In genomic region chr6:10837997-10838793, GRCh38 we compare ENCODE assay signal across 8 cellular contexts. TPM values are rescaled to one million over a fixed set of nuclear protein-coding genes. Genes with fewer than 3 reads are reported as not detected.
DNase-seq lines count a peak whose midpoint lies in the region; ATAC-seq and TF ChIP-seq lines count a peak whose summit lies in the region.

Gene MAK, minus strand, starts transcription at chr6:10838539. Its CDS starts 7,891 bp downstream, at chr6:10830648.

- peaks cover 0 to 14% (median 12%) of the 10 kb centered on the region in 4 donors for H3K4me1 ChIP-seq in Peyer's patch
- no peaks in the 10 kb centered on the region for H3K4me1 ChIP-seq in fibroblast of lung (ENCODE audit: control insufficient read depth, extremely low read depth, insufficient read depth, low read length)

- H3K9me3 Mint-ChIP-seq in naive thymus-derived CD8-positive, alpha-beta T cell = peaks cover 0 to 23% (median 3%) of the 10 kb centered on the region in 9 donors
- H3K9me3 Mint-ChIP-seq in stimulated activated memory B cell treated with anti-CD40 and anti-IgM and Interleukin-4, amounts not matched to agents 10 μg/mL and 1 μg/mL and 100 μg/mL, for 72 hours = peaks cover 4% of the 10 kb centered on the region

- H3K27me3 ChIP-seq in Peyer's patch (peaks cover 0 to 6% of the 10 kb centered on the region in 2 donors), fibroblast of lung (ENCODE audit: control insufficient read depth, insufficient read depth, low read length) (peaks cover 10% of the 10 kb centered on the region)

- peak within 1 kb of the TSS in 9 of 10 donors; percentile 18 to 93 (median 81) for H3K27ac Mint-ChIP-seq in naive thymus-derived CD8-positive, alpha-beta T cell
- peak within 1 kb of the TSS; percentile 90 for H3K27ac Mint-ChIP-seq in stimulated activated memory B cell treated with anti-CD40 and anti-IgM and Interleukin-4, amounts not matched to agents 10 μg/mL and 1 μg/mL and 100 μg/mL, for 72 hours

- H3K27ac ChIP-seq in Peyer's patch = peak within 1 kb of the TSS in 2 of 4 donors; percentile 20 to 34
- no peak within 1 kb of the TSS for H3K27ac ChIP-seq in fibroblast of lung (ENCODE audit: insufficient read depth, low read length)

- H3K4me3 Mint-ChIP-seq in naive thymus-derived CD8-positive, alpha-beta T cell = peak within 1 kb of the TSS; percentile 63 to 84 (median 80)
- peak within 1 kb of the TSS; percentile 80 for H3K4me3 Mint-ChIP-seq in stimulated activated memory B cell treated with anti-CD40 and anti-IgM and Interleukin-4, amounts not matched to agents 10 μg/mL and 1 μg/mL and 100 μg/mL, for 72 hours

- H3K4me2 ChIP-seq in fibroblast of lung (ENCODE audit: extremely low read depth, insufficient read depth, low read length) = peak within 1 kb of the TSS; percentile 95

- no peaks in the 10 kb centered on the region for H3K9me3 ChIP-seq in Peyer's patch
- H3K9me3 ChIP-seq in fibroblast of lung (ENCODE audit: control insufficient read depth, insufficient read depth, low read depth, low read length) = no peaks in the 10 kb centered on the region

- H3K36me3 ChIP-seq in Peyer's patch = no peaks in the 10 kb centered on the region
- no peaks in the 10 kb centered on the region for H3K36me3 ChIP-seq in fibroblast of lung (ENCODE audit: control insufficient read depth, insufficient read depth, low read length)

- no peak for TF ChIP-seq POLR2A in Peyer's patch (IDR thresholded peaks at IDR 0.05)

- H3K9ac ChIP-seq in fibroblast of lung (ENCODE audit: insufficient read depth, low read length) = peak within 1 kb of the TSS; percentile 78

- peaks cover 0 to 5% (median 4%) of the 10 kb centered on the region in 3 donors for H3K36me3 Mint-ChIP-seq in naive thymus-derived CD8-positive, alpha-beta T cell
- no peaks in the 10 kb centered on the region for H3K36me3 Mint-ChIP-seq in stimulated activated memory B cell treated with anti-CD40 and anti-IgM and Interleukin-4, amounts not matched to agents 10 μg/mL and 1 μg/mL and 100 μg/mL, for 72 hours

- peaks cover 2 to 25% (median 19%) of the 10 kb centered on the region in 4 donors for H3K4me1 Mint-ChIP-seq in naive thymus-derived CD8-positive, alpha-beta T cell
- peaks cover 28% of the 10 kb centered on the region for H3K4me1 Mint-ChIP-seq in stimulated activated memory B cell treated with anti-CD40 and anti-IgM and Interleukin-4, amounts not matched to agents 10 μg/mL and 1 μg/mL and 100 μg/mL, for 72 hours

- peaks cover 45 to 70% (median 56%) of the 10 kb centered on the region in 5 donors for H3K27me3 Mint-ChIP-seq in naive thymus-derived CD8-positive, alpha-beta T cell
- H3K27me3 Mint-ChIP-seq in stimulated activated memory B cell treated with anti-CD40 and anti-IgM and Interleukin-4, amounts not matched to agents 10 μg/mL and 1 μg/mL and 100 μg/mL, for 72 hours = peaks cover 62% of the 10 kb centered on the region

- peak; percentile 86 for ATAC-seq in GM21723 (IDR thresholded peaks at IDR 0.05; ENCODE audit: unreplicated experiment)
- peak; percentile 94 to 95 for ATAC-seq in naive thymus-derived CD8-positive, alpha-beta T cell
- peak; percentile 93 for ATAC-seq in stimulated activated memory B cell treated with anti-CD40 and anti-IgM and Interleukin-4, amounts not matched to agents 10 μg/mL and 1 μg/mL and 100 μg/mL, for 72 hours

- no peaks in the 10 kb centered on the region for H3K79me2 ChIP-seq in fibroblast of lung (ENCODE audit: control insufficient read depth, insufficient read depth, low read length)

- H4K20me1 ChIP-seq in fibroblast of lung (ENCODE audit: control insufficient read depth, extremely low read depth, insufficient read depth, low read length) = no peaks in the 10 kb centered on the region

- peak within 1 kb of the TSS; percentile 49 for H3K4me3 ChIP-seq in Jurkat, Clone E6-1 (ENCODE audit: low read length)
- H3K4me3 ChIP-seq in Peyer's patch (peak within 1 kb of the TSS; percentile 45 to 70 (median 64)), fibroblast of lung (replicated peaks in 1 of 4; ENCODE audit: control extremely low read depth in 1 of 4, insufficient read depth in 1 of 4, low read depth in 3 of 4, low read length in 4 of 4) (peak within 1 kb of the TSS; percentile 52 to 68 (median 60))

- H2AFZ ChIP-seq in fibroblast of lung (ENCODE audit: low read length) = peak within 1 kb of the TSS; percentile 76

- TF ChIP-seq CTCF in Peyer's patch (IDR thresholded peaks at IDR 0.05) = no peak
- no peak for TF ChIP-seq CTCF in fibroblast of lung (conservative IDR thresholded peaks at IDR 0.05 in 1 of 2, IDR thresholded peaks at IDR 0.05 in 1 of 2; ENCODE audit: low read depth in 1 of 2, low read length in 2 of 2)

- peak; percentile 90 for DNase-seq in DMS53 treated with DMSO at 0.1 percent for 48 hours (lab: John Stamatoyannopoulos, UW; ENCODE audit: unreplicated experiment)
- DNase-seq in Jurkat, Clone E6-1 (ENCODE audit: low read depth, low spot score) = peak; percentile 71
- peak; percentile 76 to 91 (median 91) for DNase-seq in Peyer's patch
- DNase-seq in activated T-helper 1 cell treated with Interleukin-2 at 50 U/mL for 16 hours (ENCODE audit: low read depth) = peak; percentile 69
- peak; percentile 67 to 69 for DNase-seq in fibroblast of lung (ENCODE audit: low read depth in 2 of 2)
- peak; percentile 75 to 92 (median 84) for DNase-seq in naive thymus-derived CD8-positive, alpha-beta T cell

- POLR2A ChIA-PET in naive thymus-derived CD8-positive, alpha-beta T cell (lab: Charles Lee) = no interaction called here

RNA-seq across cellular contexts. Expression of gene MAK, which starts in this region (rescaled TPM):
- polyA plus RNA-seq in Jurkat, Clone E6-1 (2012; ENCODE audit: insufficient read depth, insufficient read length) = not detected
- total RNA-seq in Peyer's patch (under 1 TPM in 1 of 4 donors, not detected in 3; 0.27 TPM), fibroblast of lung (not detected in 2 replicates)
- polyA plus RNA-seq in fibroblast of lung = 0.01 TPM in 1 of 2 replicates, not detected in the other
- not detected in 2 replicates for polyA plus RNA-seq in fibroblast of lung (2012)
- polyA minus RNA-seq in fibroblast of lung (ENCODE audit: low replicate concordance) = not detected in 2 replicates
- not detected for total RNA-seq in naive thymus-derived CD8-positive, alpha-beta T cell
- polyA plus RNA-seq in naive thymus-derived CD8-positive, alpha-beta T cell = under 1 TPM in 2 of 3 donors, not detected in 1; 0.09 to 0.13 TPM

Comparison
In these comparisons a context has a peak if more than half of its experiments do, and no peak if none do; other contexts are left out.
1. Peak in DNase-seq and H3K4me3 ChIP-seq in Peyer's patch; RNA of the gene not detected or under 1 TPM.
2. Peak in DNase-seq, H3K4me3 ChIP-seq, H3K9ac ChIP-seq and H3K4me2 ChIP-seq in fibroblast of lung; RNA of the gene not detected or under 1 TPM.
3. Peak in DNase-seq and ATAC-seq in naive thymus-derived CD8-positive, alpha-beta T cell; RNA of the gene not detected or under 1 TPM.